Comparison of ENCODE assay signal across 9 cellular contexts in the genomic region with DNA sequence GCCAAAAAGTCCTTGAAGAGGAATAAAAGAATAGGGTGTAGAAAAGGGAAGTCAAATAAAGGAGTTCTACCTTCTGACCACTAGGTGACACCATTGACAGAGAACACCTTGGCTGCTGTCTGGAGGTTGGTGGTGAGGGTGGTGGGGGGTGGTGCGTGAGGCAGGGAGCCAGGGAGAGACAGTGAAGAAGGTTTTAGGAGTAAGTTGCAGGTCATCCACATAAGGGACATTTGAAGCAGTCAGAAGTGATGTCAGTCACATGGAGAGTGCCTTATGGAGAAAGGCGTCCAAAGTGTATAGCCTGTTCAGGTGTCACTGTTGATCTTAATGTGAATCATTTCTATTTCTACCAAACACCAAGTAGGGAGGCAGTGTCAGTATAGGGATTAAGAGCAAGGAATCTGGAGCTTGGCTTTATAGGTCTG.
DNase-seq lines count a peak whose midpoint lies in the region; ATAC-seq, FAIRE-seq and TF ChIP-seq lines count a peak whose summit lies in the region.
"Had no signal": no experiment of that assay in that cellular context is flagged by ENCODE, and none has a peak within 500 bp of the region (broad histone marks: within the 10 kb centered on the region; RNA-seq: fewer than 3 reads in every experiment).

No MANE protein-coding gene starts in this region.

- peaks cover 3% of the 10 kb centered on the region for H3K9me3 Mint-ChIP-seq in CD8-positive, alpha-beta T cell

- no peaks in the 10 kb centered on the region for H3K36me3 Mint-ChIP-seq in CD8-positive, alpha-beta T cell

- no TSS peak for BruUV-seq in endothelial cell of umbilical vein (replicated peaks; lab: Mats Ljungman, UMichigan)

- H3K9me1 ChIP-seq in endothelial cell of umbilical vein (replicated peaks; ENCODE audit: control insufficient read depth, extremely low read depth, insufficient read depth, low read length) = no peaks in the 10 kb centered on the region

- no peaks in the 10 kb centered on the region for H3K27me3 ChIP-seq in CD8-positive, alpha-beta T cell (ENCODE audit: insufficient read depth, low read length)
- peaks cover 6 to 14% of the 10 kb centered on the region in 2 experiments for H3K27me3 ChIP-seq in endothelial cell of umbilical vein (ENCODE audit: control insufficient read depth in 2 of 2, insufficient read depth in 2 of 2, low read length in 2 of 2)

- DNase-seq in CD8-positive, alpha-beta T cell = no peak
- DNase-seq in RCC 7860 (ENCODE audit: low spot score) (peak; percentile 6), endothelial cell of umbilical vein (ENCODE audit: low read depth, low spot score) (peak; percentile 70), omental fat pad (ENCODE audit: low spot score) (no peak), ureter (ENCODE audit: low spot score) (no peak), activated gamma-delta T cell treated with Interleukin-2 at 50 U/mL for 16 hours (no peak)

- no peaks in the 10 kb centered on the region for H3K9me3 ChIP-seq in CD8-positive, alpha-beta T cell (ENCODE audit: low read length)
- H3K9me3 ChIP-seq in endothelial cell of umbilical vein (replicated peaks; ENCODE audit: control insufficient read depth, insufficient read depth, low read length) = no peaks in the 10 kb centered on the region

- TF ChIP-seq CTCF in CD8-positive, alpha-beta T cell (IDR thresholded peaks at IDR 0.05) = peak; percentile 15
- peak; percentile 64 to 68 for TF ChIP-seq CTCF in endothelial cell of umbilical vein (IDR thresholded peaks at IDR 0.05; ENCODE audit: extremely low read depth in 1 of 2, insufficient read depth in 1 of 2, low read depth in 1 of 2, low read length in 2 of 2)
- TF ChIP-seq CTCF in omental fat pad (IDR thresholded peaks at IDR 0.05) = peak in 1 of 3 donors; percentile 12

- no peak overlapping the region for H3K4me2 ChIP-seq in endothelial cell of umbilical vein (ENCODE audit: insufficient read depth, low read length)

- H3K27ac Mint-ChIP-seq in CD8-positive, alpha-beta T cell = no peak overlapping the region

- H3K4me3 Mint-ChIP-seq in CD8-positive, alpha-beta T cell = no peak overlapping the region

- no peak overlapping the region for H3K27ac ChIP-seq in CD8-positive, alpha-beta T cell (ENCODE audit: low read depth, low read length)
- no peak overlapping the region for H3K27ac ChIP-seq in endothelial cell of umbilical vein (ENCODE audit: insufficient read depth, low read depth, low read length)
- H3K27ac ChIP-seq: SK-N-MC had no signal

- FAIRE-seq in RCC 7860 (lab: Jason Lieb, UNC) (no peak), endothelial cell of umbilical vein (lab: Jason Lieb, UNC) (no peak)

- no peaks in the 10 kb centered on the region for H3K27me3 Mint-ChIP-seq in CD8-positive, alpha-beta T cell (ENCODE audit: low read depth)

- H2AFZ ChIP-seq in endothelial cell of umbilical vein (ENCODE audit: low read depth, low read length) = no peak overlapping the region

- no peak overlapping the region for H3K4me3 ChIP-seq in CD8-positive, alpha-beta T cell (ENCODE audit: low read depth, low read length)
- no peak overlapping the region for H3K4me3 ChIP-seq in endothelial cell of umbilical vein (replicated peaks in 1 of 3; ENCODE audit: insufficient read depth in 1 of 3, low read depth in 1 of 3, low read length in 3 of 3)
- H3K4me3 ChIP-seq: SK-N-MC had no signal

- CTCF ChIA-PET in CD8-positive, alpha-beta T cell (lab: Charles Lee) = no interaction called here
- CTCF ChIA-PET in endothelial cell of umbilical vein (lab: Charles Lee) = interaction anchor here (0.8 to 5.6 kb wide), 17 partner anchors 17 to 916 kb away, joined by 3 to 67 read pairs (median 5); no protein-coding TSS in a partner anchor

- no peak for TF ChIP-seq POLR2A in endothelial cell of umbilical vein (IDR thresholded peaks at IDR 0.05; ENCODE audit: low read depth, low read length)

- POLR2A ChIA-PET in CD8-positive, alpha-beta T cell (lab: Charles Lee) = no interaction called here
- POLR2A ChIA-PET in endothelial cell of umbilical vein (lab: Charles Lee) = no interaction called here

- H3K9ac ChIP-seq in endothelial cell of umbilical vein (replicated peaks; ENCODE audit: extremely low read depth, insufficient read depth, low read length) = no peak overlapping the region

- no peaks in the 10 kb centered on the region for H3K4me1 ChIP-seq in CD8-positive, alpha-beta T cell (ENCODE audit: insufficient read depth, low read length)
- no peaks in the 10 kb centered on the region for H3K4me1 ChIP-seq in endothelial cell of umbilical vein (ENCODE audit: control insufficient read depth, extremely low read depth, insufficient read depth, low read length)

- H3K79me2 ChIP-seq in endothelial cell of umbilical vein (ENCODE audit: control insufficient read depth, insufficient read depth, low read length) = no peaks in the 10 kb centered on the region

- intact Hi-C loops in CD8-positive, alpha-beta T cell (cut with DNase I, micrococcal nuclease) = no loop called here
- intact Hi-C loops in endothelial cell of umbilical vein (cut with micrococcal nuclease) = loop anchor here (1.0 to 10.0 kb wide), 7 partner anchors 107 to 916 kb away; partner anchors contain the start of gene BMP4

- no peak for ATAC-seq in CD8-positive, alpha-beta T cell
- ATAC-seq in GM18867 (IDR thresholded peaks at IDR 0.05; ENCODE audit: unreplicated experiment) = peak; percentile 94
- peak; percentile 85 for ATAC-seq in HG03520 (IDR thresholded peaks at IDR 0.05; ENCODE audit: unreplicated experiment)
- ATAC-seq in omental fat pad (ENCODE audit: low FRiP score) = peak; percentile 81

- no peaks in the 10 kb centered on the region for H3K4me1 Mint-ChIP-seq in CD8-positive, alpha-beta T cell (ENCODE audit: low read depth)

- dilution Hi-C loops in endothelial cell of umbilical vein (cut with MboI; ENCODE audit: extremely low pct_ligation_motif_present, low sequenced_read_pairs) = no loop called here

- H3K36me3 ChIP-seq in CD8-positive, alpha-beta T cell (ENCODE audit: insufficient read depth, low read length) = no peaks in the 10 kb centered on the region
- no peaks in the 10 kb centered on the region for H3K36me3 ChIP-seq in endothelial cell of umbilical vein (ENCODE audit: control insufficient read depth in 2 of 2, extremely low read depth in 1 of 2, insufficient read depth in 2 of 2, low read length in 2 of 2)

- no peaks in the 10 kb centered on the region for H4K20me1 ChIP-seq in endothelial cell of umbilical vein (replicated peaks; ENCODE audit: control insufficient read depth, extremely low read depth, insufficient read depth, low read length)

TF ChIP-seq in endothelial cell of umbilical vein, 7 proteins besides CTCF, POLR2A, EP300 and RAD21:
- TF ChIP-seq GATA2 (IDR thresholded peaks at IDR 0.05; ENCODE audit: insufficient read depth, insufficient read length, low read depth, low read length) = no peak
- TF ChIP-seq POLR2AphosphoS5 (IDR thresholded peaks at IDR 0.05; ENCODE audit: insufficient read depth, low read depth, low read length) = no peak
- TF ChIP-seq EZH2 (IDR thresholded peaks at IDR 0.05; ENCODE audit: borderline replicate concordance, low read depth, low read length, severe bottlenecking) = no peak
- TF ChIP-seq JUN (IDR thresholded peaks at IDR 0.05; ENCODE audit: borderline replicate concordance, insufficient read depth, insufficient read length, low read depth) = no peak
- no peak for TF ChIP-seq MYC (IDR thresholded peaks at IDR 0.05; ENCODE audit: low read depth, low read length)
- TF ChIP-seq MAX (IDR thresholded peaks at IDR 0.05; ENCODE audit: insufficient read depth, insufficient read length) = no peak
- no peak for TF ChIP-seq FOS (IDR thresholded peaks at IDR 0.05; ENCODE audit: borderline replicate concordance, insufficient read depth, low read length)

Comparison
In these comparisons a context has a peak if more than half of its experiments do, and no peak if none do; other contexts are left out.
1. DNase-seq: peak in RCC 7860 (single experiment) and endothelial cell of umbilical vein (single experiment); none in CD8-positive, alpha-beta T cell (0 of 7), omental fat pad (single experiment), ureter (single experiment) and activated gamma-delta T cell treated with Interleukin-2 at 50 U/mL for 16 hours (single experiment).